In genomic region chr11:93622043-93622442, GRCh38 we compare ENCODE assay signal across 15 cellular contexts. TPM values are rescaled to one million over a fixed set of nuclear protein-coding genes. Genes with fewer than 3 reads are reported as not detected.
DNase-seq lines count a peak whose midpoint lies in the region; ATAC-seq and TF ChIP-seq lines count a peak whose summit lies in the region.
"Had no signal": no experiment of that assay in that cellular context is flagged by ENCODE, and none has a peak within 500 bp of the region (broad histone marks: within the 10 kb centered on the region; RNA-seq: fewer than 3 reads in every experiment).

No MANE protein-coding gene starts in this region.

- TF ChIP-seq CTCF in C4-2B (conservative IDR thresholded peaks at IDR 0.05) (peak; percentile 21), PC-3 (conservative IDR thresholded peaks at IDR 0.05; ENCODE audit: low read depth, low read length) (peak; percentile 55)

- H3K4me3 ChIP-seq in PC-3 (ENCODE audit: low read length) = no peak overlapping the region

- H3K9ac ChIP-seq in PC-3 (ENCODE audit: low read length) = no peak overlapping the region

- no peaks in the 10 kb centered on the region for H3K79me2 ChIP-seq in PC-3 (ENCODE audit: low read length)

- ATAC-seq in PC-3 (no peak), left lobe of liver (peak; percentile 96), GM21528 (IDR thresholded peaks at IDR 0.05; ENCODE audit: low FRiP score, unreplicated experiment) (no peak), GM19023 (IDR thresholded peaks at IDR 0.05; ENCODE audit: unreplicated experiment) (no peak)
- ATAC-seq: right cardiac atrium; stimulated activated naive CD8-positive, alpha-beta T cell treated with anti-CD3 and anti-CD28 coated beads, Interleukin-15, amount 100 ng/mL, for 72 hours had no signal

- no TSS peak for BruUV-seq in PC-3 (replicated peaks; lab: Mats Ljungman, UMichigan)

- no peaks in the 10 kb centered on the region for H3K9me3 ChIP-seq in PC-3 (ENCODE audit: low read length)

- H4K20me1 ChIP-seq in PC-3 (ENCODE audit: low read length) = no peaks in the 10 kb centered on the region

- DNase-seq in HCEC 1CT (peak; percentile 17), PC-3 (peak; percentile 43), left lobe of liver (ENCODE audit: low spot score) (no peak), DMS 273 treated with DMSO at 0.1 percent for 48 hours (lab: John Stamatoyannopoulos, UW) (no peak), middle frontal gyrus (ENCODE audit: extremely low spot score, low spot score) (no peak)
- DNase-seq: activated T-cell treated with anti-CD3 and anti-CD28 coated beads for 4 hours; CD8-positive, alpha-beta memory T cell; cortex of kidney; NCI-H1092 treated with DMSO at 0.1 percent for 48 hours; NCI-H510A; right cardiac atrium; stimulated activated naive CD8-positive, alpha-beta T cell treated with anti-CD3 and anti-CD28 coated beads, Interleukin-15, amount 100 ng/mL, for 72 hours had no signal

- H3K27me3 ChIP-seq in PC-3 (ENCODE audit: low read length) = no peaks in the 10 kb centered on the region; the same call in 1 of the 2 replicates

- no peaks in the 10 kb centered on the region for H3K9me2 ChIP-seq in PC-3 (replicated peaks; ENCODE audit: low read length)

- intact Hi-C loops in PC-3 (cut with micrococcal nuclease) = no loop called here

- H3K36me3 ChIP-seq in PC-3 (ENCODE audit: low read depth, low read length) = no peaks in the 10 kb centered on the region

- H3F3A ChIP-seq in PC-3 (ENCODE audit: low read length, unreplicated experiment) = no peaks in the 10 kb centered on the region

- H3K4me1 ChIP-seq in PC-3 (ENCODE audit: insufficient read depth, low read length) = no peaks in the 10 kb centered on the region

- POLR2A ChIA-PET in PC-3 (lab: Charles Lee; ENCODE audit: unreplicated experiment) = no interaction called here

- CTCF ChIA-PET in PC-3 (lab: Charles Lee) = no interaction called here

- no peak overlapping the region for H2AFZ ChIP-seq in PC-3 (ENCODE audit: low read length)

- no peak overlapping the region for H3K4me2 ChIP-seq in PC-3 (ENCODE audit: low read length)

- H3K27ac ChIP-seq in C4-2B = no peak overlapping the region
- no peak overlapping the region for H3K27ac ChIP-seq in PC-3 (ENCODE audit: low read length)

RNA-seq across cellular contexts. Expression of gene CEP295, which starts 39.4 kb away (rescaled TPM):
- total RNA-seq in PC-3 (2014; rRNA removed) (25.0 and 26.1 TPM in 2 replicates), left lobe of liver (3.1 TPM)

Comparison
In these comparisons a context has a peak if more than half of its experiments do, and no peak if none do; other contexts are left out.
1. DNase-seq: peak in HCEC 1CT (single experiment) and PC-3 (single experiment); none in left lobe of liver (single experiment), DMS 273 treated with DMSO at 0.1 percent for 48 hours (single experiment) and middle frontal gyrus (single experiment).